ENCODE assay signal across 8 cellular contexts in genomic region chr6:127341471-127342202, GRCh38. TPM values are rescaled to one million over a fixed set of nuclear protein-coding genes. Genes with fewer than 3 reads are reported as not detected.
DNase-seq lines count a peak whose midpoint lies in the region; ATAC-seq and TF ChIP-seq lines count a peak whose summit lies in the region.

No MANE protein-coding gene starts in this region.

- CTCF ChIA-PET in T-cell (lab: Charles Lee): interaction anchor here (0.6 to 0.7 kb wide), 3 partner anchors 84 to 1044 kb away, joined by 3 to 4 read pairs (median 3); no protein-coding TSS in a partner anchor

- H3K27ac Mint-ChIP-seq in T-cell: no peak overlapping the region

- H3K9me3 ChIP-seq in upper lobe of left lung: no peaks in the 10 kb centered on the region

- H3K4me1 ChIP-seq in upper lobe of left lung: peaks cover 32 to 65% (median 38%) of the 10 kb centered on the region in 4 donors

- TF ChIP-seq POLR2A in upper lobe of left lung (IDR thresholded peaks at IDR 0.05): no peak

- no peaks in the 10 kb centered on the region for H3K36me3 ChIP-seq in upper lobe of left lung

- DNase-seq in AG10803 (ENCODE audit: low read depth) (no peak), fibroblast of pulmonary artery (ENCODE audit: low read depth) (no peak), upper lobe of left lung (no peak), T-cell (no peak), NCI-H2196 (lab: John Stamatoyannopoulos, UW; ENCODE audit: unreplicated experiment) (no peak), kidney glomerular epithelial cell (lab: John Stamatoyannopoulos, UW) (no peak)
- no peak for DNase-seq in Jurkat, Clone E6-1 (ENCODE audit: low read depth, low spot score)

- peak overlapping the region in 3 of 4 donors; percentile 84 to 93 (median 86) for H3K27ac ChIP-seq in upper lobe of left lung

- POLR2A ChIA-PET in T-cell (lab: Charles Lee): interaction anchor here in 1 of 2 donors (0.6 kb wide), 1 partner anchor 42 kb away, joined by 4 read pairs; no protein-coding TSS in a partner anchor

- H3K4me3 ChIP-seq in AG10803 (ENCODE audit: low read length) (peak overlapping the region; percentile 94), fibroblast of pulmonary artery (replicated peaks; ENCODE audit: low read depth, low read length) (peak overlapping the region; percentile 84), upper lobe of left lung (peak overlapping the region; percentile 32 to 88 (median 65))
- peak overlapping the region; percentile 99 for H3K4me3 ChIP-seq in Jurkat, Clone E6-1 (ENCODE audit: low read length)

- WGBS in upper lobe of left lung, 2 donors: 57 to 69% methylated on average over 9 of the region's 9 CpGs

- no peaks in the 10 kb centered on the region for H3K36me3 Mint-ChIP-seq in T-cell

- TF ChIP-seq EP300 in upper lobe of left lung (IDR thresholded peaks at IDR 0.05): no peak

- no peak overlapping the region for H3K4me3 Mint-ChIP-seq in T-cell

- H3K27me3 ChIP-seq in upper lobe of left lung: no peaks in the 10 kb centered on the region

- no peaks in the 10 kb centered on the region for H3K27me3 Mint-ChIP-seq in T-cell

- peaks cover 17 to 28% (median 23%) of the 10 kb centered on the region in 3 donors for H3K4me1 Mint-ChIP-seq in T-cell

- TF ChIP-seq CTCF in AG10803 (conservative IDR thresholded peaks at IDR 0.05; ENCODE audit: low read length) (no peak), fibroblast of pulmonary artery (IDR thresholded peaks at IDR 0.05; ENCODE audit: low read length, missing control alignments) (no peak), upper lobe of left lung (IDR thresholded peaks at IDR 0.05) (no peak)

- H3K9me3 Mint-ChIP-seq in T-cell: no peaks in the 10 kb centered on the region

- ATAC-seq in GM19467 (IDR thresholded peaks at IDR 0.05; ENCODE audit: unreplicated experiment) (peak; percentile 38), upper lobe of left lung (ENCODE audit: low FRiP score in 2 of 2) (no peak), T-cell (replicated peaks in 1 of 4) (no peak)

RNA-seq across cellular contexts. Expression of gene ECHDC1, which starts 1.8 kb away (rescaled TPM):
- 84.2 TPM for polyA plus RNA-seq in Jurkat, Clone E6-1 (2012; ENCODE audit: insufficient read depth, insufficient read length)
- total RNA-seq in upper lobe of left lung (100 to 1,000 TPM in 4 of 6 donors, 10 to 100 TPM in 2; 70.5 to 146 (median 106) TPM), T-cell (10 to 100 TPM; 21.2 to 39.2 (median 34.1) TPM)
